In the genomic region with DNA sequence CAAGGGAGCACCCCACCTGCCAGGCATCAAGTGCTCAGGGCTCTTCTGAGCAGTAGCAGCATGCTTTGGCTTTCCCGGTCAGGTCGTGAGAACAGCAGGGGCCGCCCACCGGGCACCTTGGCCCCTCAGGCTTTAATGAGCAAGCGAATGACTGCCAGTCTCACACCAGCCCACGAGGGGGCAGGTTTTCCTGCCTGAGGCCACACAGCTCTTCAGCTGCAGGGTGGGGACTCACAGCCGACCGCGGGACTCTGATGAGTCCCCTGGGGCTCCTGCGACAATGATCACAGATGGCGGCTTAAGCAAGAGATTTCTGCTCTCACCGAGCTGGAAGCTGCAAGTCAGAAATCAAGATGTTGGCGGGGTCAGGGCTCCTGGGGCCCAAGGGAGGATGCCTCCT, we compare ENCODE assay signal across 1 cellular context.
TF ChIP-seq lines count a peak whose summit lies in the region.

No MANE protein-coding gene starts in this region.

TF ChIP-seq in WTC11, 78 proteins besides CTCF, POLR2A, EP300 and RAD21 (continued from another document):
- TF ChIP-seq, protein P1, sequence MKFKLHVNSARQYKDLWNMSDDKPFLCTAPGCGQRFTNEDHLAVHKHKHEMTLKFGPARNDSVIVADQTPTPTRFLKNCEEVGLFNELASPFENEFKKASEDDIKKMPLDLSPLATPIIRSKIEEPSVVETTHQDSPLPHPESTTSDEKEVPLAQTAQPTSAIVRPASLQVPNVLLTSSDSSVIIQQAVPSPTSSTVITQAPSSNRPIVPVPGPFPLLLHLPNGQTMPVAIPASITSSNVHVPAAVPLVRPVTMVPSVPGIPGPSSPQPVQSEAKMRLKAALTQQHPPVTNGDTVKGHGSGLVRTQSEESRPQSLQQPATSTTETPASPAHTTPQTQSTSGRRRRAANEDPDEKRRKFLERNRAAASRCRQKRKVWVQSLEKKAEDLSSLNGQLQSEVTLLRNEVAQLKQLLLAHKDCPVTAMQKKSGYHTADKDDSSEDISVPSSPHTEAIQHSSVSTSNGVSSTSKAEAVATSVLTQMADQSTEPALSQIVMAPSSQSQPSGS (CRISPR knock-in tag; IDR thresholded peaks at IDR 0.05; ENCODE audit: borderline replicate concordance, low read depth), result no peak
- TF ChIP-seq, protein P2, sequence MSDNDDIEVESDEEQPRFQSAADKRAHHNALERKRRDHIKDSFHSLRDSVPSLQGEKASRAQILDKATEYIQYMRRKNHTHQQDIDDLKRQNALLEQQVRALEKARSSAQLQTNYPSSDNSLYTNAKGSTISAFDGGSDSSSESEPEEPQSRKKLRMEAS (CRISPR knock-in tag; IDR thresholded peaks at IDR 0.05), result 0 out of 2 replicates have a peak, but pooled peaks have one; percentile 34
- no peak for TF ChIP-seq GTF2I (CRISPR knock-in tag; conservative IDR thresholded peaks at IDR 0.05)
- TF ChIP-seq, protein P3, sequence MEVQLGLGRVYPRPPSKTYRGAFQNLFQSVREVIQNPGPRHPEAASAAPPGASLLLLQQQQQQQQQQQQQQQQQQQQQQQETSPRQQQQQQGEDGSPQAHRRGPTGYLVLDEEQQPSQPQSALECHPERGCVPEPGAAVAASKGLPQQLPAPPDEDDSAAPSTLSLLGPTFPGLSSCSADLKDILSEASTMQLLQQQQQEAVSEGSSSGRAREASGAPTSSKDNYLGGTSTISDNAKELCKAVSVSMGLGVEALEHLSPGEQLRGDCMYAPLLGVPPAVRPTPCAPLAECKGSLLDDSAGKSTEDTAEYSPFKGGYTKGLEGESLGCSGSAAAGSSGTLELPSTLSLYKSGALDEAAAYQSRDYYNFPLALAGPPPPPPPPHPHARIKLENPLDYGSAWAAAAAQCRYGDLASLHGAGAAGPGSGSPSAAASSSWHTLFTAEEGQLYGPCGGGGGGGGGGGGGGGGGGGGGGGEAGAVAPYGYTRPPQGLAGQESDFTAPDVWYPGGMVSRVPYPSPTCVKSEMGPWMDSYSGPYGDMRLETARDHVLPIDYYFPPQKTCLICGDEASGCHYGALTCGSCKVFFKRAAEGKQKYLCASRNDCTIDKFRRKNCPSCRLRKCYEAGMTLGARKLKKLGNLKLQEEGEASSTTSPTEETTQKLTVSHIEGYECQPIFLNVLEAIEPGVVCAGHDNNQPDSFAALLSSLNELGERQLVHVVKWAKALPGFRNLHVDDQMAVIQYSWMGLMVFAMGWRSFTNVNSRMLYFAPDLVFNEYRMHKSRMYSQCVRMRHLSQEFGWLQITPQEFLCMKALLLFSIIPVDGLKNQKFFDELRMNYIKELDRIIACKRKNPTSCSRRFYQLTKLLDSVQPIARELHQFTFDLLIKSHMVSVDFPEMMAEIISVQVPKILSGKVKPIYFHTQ (CRISPR knock-in tag; IDR thresholded peaks at IDR 0.05), result no peak
- no peak for TF ChIP-seq SMAD3 (CRISPR knock-in tag; IDR thresholded peaks at IDR 0.05; ENCODE audit: borderline replicate concordance)
- no peak for TF ChIP-seq ZBTB21 (CRISPR knock-in tag; IDR thresholded peaks at IDR 0.05; ENCODE audit: borderline replicate concordance)
- TF ChIP-seq EMX1 (CRISPR knock-in tag; IDR thresholded peaks at IDR 0.05), result no peak
- TF ChIP-seq ESRRA (CRISPR knock-in tag; IDR thresholded peaks at IDR 0.05; ENCODE audit: borderline replicate concordance), result no peak
- TF ChIP-seq KAT7 (CRISPR knock-in tag; IDR thresholded peaks at IDR 0.05; ENCODE audit: borderline replicate concordance), result no peak
- no peak for TF ChIP-seq TEAD1 (CRISPR knock-in tag; IDR thresholded peaks at IDR 0.05)
- no peak for TF ChIP-seq SMAD4 (CRISPR knock-in tag; IDR thresholded peaks at IDR 0.05)
- TF ChIP-seq, protein P4, sequence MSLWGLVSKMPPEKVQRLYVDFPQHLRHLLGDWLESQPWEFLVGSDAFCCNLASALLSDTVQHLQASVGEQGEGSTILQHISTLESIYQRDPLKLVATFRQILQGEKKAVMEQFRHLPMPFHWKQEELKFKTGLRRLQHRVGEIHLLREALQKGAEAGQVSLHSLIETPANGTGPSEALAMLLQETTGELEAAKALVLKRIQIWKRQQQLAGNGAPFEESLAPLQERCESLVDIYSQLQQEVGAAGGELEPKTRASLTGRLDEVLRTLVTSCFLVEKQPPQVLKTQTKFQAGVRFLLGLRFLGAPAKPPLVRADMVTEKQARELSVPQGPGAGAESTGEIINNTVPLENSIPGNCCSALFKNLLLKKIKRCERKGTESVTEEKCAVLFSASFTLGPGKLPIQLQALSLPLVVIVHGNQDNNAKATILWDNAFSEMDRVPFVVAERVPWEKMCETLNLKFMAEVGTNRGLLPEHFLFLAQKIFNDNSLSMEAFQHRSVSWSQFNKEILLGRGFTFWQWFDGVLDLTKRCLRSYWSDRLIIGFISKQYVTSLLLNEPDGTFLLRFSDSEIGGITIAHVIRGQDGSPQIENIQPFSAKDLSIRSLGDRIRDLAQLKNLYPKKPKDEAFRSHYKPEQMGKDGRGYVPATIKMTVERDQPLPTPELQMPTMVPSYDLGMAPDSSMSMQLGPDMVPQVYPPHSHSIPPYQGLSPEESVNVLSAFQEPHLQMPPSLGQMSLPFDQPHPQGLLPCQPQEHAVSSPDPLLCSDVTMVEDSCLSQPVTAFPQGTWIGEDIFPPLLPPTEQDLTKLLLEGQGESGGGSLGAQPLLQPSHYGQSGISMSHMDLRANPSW (CRISPR knock-in tag; conservative IDR thresholded peaks at IDR 0.05; ENCODE audit: low read depth), result no peak
- TF ChIP-seq ZNF423 (CRISPR knock-in tag; IDR thresholded peaks at IDR 0.05), result 0 out of 2 replicates have a peak, but pooled peaks have one; percentile 11
- TF ChIP-seq NR1H2 (CRISPR knock-in tag; IDR thresholded peaks at IDR 0.05), result no peak
- TF ChIP-seq, protein P5, sequence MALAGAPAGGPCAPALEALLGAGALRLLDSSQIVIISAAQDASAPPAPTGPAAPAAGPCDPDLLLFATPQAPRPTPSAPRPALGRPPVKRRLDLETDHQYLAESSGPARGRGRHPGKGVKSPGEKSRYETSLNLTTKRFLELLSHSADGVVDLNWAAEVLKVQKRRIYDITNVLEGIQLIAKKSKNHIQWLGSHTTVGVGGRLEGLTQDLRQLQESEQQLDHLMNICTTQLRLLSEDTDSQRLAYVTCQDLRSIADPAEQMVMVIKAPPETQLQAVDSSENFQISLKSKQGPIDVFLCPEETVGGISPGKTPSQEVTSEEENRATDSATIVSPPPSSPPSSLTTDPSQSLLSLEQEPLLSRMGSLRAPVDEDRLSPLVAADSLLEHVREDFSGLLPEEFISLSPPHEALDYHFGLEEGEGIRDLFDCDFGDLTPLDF (CRISPR knock-in tag; IDR thresholded peaks at IDR 0.05), result no peak
- TF ChIP-seq, protein P6, sequence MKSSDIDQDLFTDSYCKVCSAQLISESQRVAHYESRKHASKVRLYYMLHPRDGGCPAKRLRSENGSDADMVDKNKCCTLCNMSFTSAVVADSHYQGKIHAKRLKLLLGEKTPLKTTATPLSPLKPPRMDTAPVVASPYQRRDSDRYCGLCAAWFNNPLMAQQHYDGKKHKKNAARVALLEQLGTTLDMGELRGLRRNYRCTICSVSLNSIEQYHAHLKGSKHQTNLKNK (CRISPR knock-in tag; IDR thresholded peaks at IDR 0.05), result no peak
